ENCODE assay signal across 8 cellular contexts in the genomic region with DNA sequence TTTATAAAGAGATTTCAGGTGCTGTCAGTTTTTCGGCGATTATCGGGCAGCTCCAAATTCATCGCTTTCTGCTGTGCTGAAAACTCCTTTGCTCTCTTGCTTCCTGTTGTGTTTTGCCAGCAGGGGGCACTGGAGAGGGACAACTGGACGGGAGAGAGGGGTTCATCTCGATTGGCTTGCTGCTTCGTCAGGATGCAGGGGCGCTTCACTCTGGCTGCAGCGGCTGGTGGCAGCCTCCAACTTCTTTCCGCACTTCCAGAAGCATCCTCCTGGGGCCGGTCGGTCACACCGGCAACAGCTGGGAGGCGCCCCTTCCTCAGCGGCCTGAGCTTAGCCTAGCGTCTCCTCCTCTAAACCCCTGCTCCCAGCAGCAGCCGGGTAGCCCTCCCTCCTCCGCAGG. TPM values are rescaled to one million over a fixed set of nuclear protein-coding genes. Genes with fewer than 3 reads are reported as not detected.
DNase-seq lines count a peak whose midpoint lies in the region; ATAC-seq and TF ChIP-seq lines count a peak whose summit lies in the region.

No MANE protein-coding gene starts in this region.

- H3K4me1 ChIP-seq in HEK293 (ENCODE audit: control insufficient read depth, insufficient read depth, low read length) (peaks cover 3% of the 10 kb centered on the region), mesenchymal stem cell (ENCODE audit: control insufficient read depth, insufficient read depth, low read depth, low read length) (no peaks in the 10 kb centered on the region)

- H3K14ac ChIP-seq in mesenchymal stem cell (ENCODE audit: low read length in 2 of 2) = no peak overlapping the region

- POLR2A ChIA-PET in HEK293 (lab: Yijun Ruan, JAX) = no interaction called here
- POLR2A ChIA-PET in activated CD4-positive, alpha-beta T cell treated with anti-CD3 and anti-CD28 coated beads, Interleukin-2, amount 10 ng/mL, durations not matched to agents 7 days and 5 days (lab: Charles Lee) = no interaction called here

- H3K4me3 ChIP-seq in HEK293 (ENCODE audit: low read depth, low read length) = no peak overlapping the region
- peak overlapping the region in 53 of 59 donors; percentile 3 to 63 (median 39) for H3K4me3 ChIP-seq in dorsolateral prefrontal cortex
- peak overlapping the region; percentile 17 to 52 for H3K4me3 ChIP-seq in mesenchymal stem cell (ENCODE audit: insufficient read depth in 1 of 2, low read depth in 1 of 2, low read length in 2 of 2)

- CTCF ChIA-PET in HEK293 (lab: Yijun Ruan, JAX) = interaction anchor here (0.6 to 1.6 kb wide), 6 partner anchors 8 to 275 kb away, joined by 3 to 6 read pairs (median 4); no protein-coding TSS in a partner anchor
- CTCF ChIA-PET in activated CD4-positive, alpha-beta T cell treated with anti-CD3 and anti-CD28 coated beads, Interleukin-2, amount 10 ng/mL, durations not matched to agents 7 days and 5 days (lab: Charles Lee) = interaction anchor here (0.6 to 1.5 kb wide), 7 partner anchors 15 to 1005 kb away, joined by 3 to 5 read pairs (median 4); no protein-coding TSS in a partner anchor

- no peak overlapping the region for H2BK5ac ChIP-seq in mesenchymal stem cell (ENCODE audit: low read depth, low read length, poor library complexity, severe bottlenecking)

- H2BK12ac ChIP-seq in mesenchymal stem cell (ENCODE audit: low read length in 2 of 2) = no peak overlapping the region

- peak overlapping the region in 1 of 2 experiments; percentile 62 for H3K18ac ChIP-seq in mesenchymal stem cell (ENCODE audit: low read depth in 1 of 2, low read length in 2 of 2)

- H3K27ac ChIP-seq in HEK293 (ENCODE audit: extremely low read depth, low read depth, low read length) (no peak overlapping the region), dorsolateral prefrontal cortex (peak overlapping the region in 5 of 59 donors; percentile 1 to 38 (median 15)), mesenchymal stem cell (ENCODE audit: low read length, poor library complexity, severe bottlenecking) (no peak overlapping the region)

- no peaks in the 10 kb centered on the region for H3K27me3 Mint-ChIP-seq in activated CD4-positive, alpha-beta T cell treated with anti-CD3 and anti-CD28 coated beads, Interleukin-2, amount 10 ng/mL, durations not matched to agents 7 days and 5 days

- no peak overlapping the region for H4K8ac ChIP-seq in mesenchymal stem cell (ENCODE audit: low read length)

- peaks cover 31% of the 10 kb centered on the region for H3K4me1 Mint-ChIP-seq in activated CD4-positive, alpha-beta T cell treated with anti-CD3 and anti-CD28 coated beads, Interleukin-2, amount 10 ng/mL, durations not matched to agents 7 days and 5 days

- H3K27ac Mint-ChIP-seq in activated CD4-positive, alpha-beta T cell treated with anti-CD3 and anti-CD28 coated beads, Interleukin-2, amount 10 ng/mL, durations not matched to agents 7 days and 5 days = peak overlapping the region; percentile 13

- no peak overlapping the region for H3K4me2 ChIP-seq in mesenchymal stem cell (ENCODE audit: low read length, poor library complexity, severe bottlenecking)

- no peak overlapping the region for H2BK15ac ChIP-seq in mesenchymal stem cell (ENCODE audit: low read depth, poor library complexity, severe bottlenecking)

- H3K27me3 ChIP-seq in dorsolateral prefrontal cortex (peaks cover 0 to 36% (median 3%) of the 10 kb centered on the region in 45 donors), mesenchymal stem cell (ENCODE audit: control insufficient read depth in 1 of 2, insufficient read depth in 1 of 2, low read length in 2 of 2) (no peaks in the 10 kb centered on the region)

- peak; percentile 71 for TF ChIP-seq CTCF in AG09319 (IDR thresholded peaks at IDR 0.05; ENCODE audit: low read depth, low read length)
- TF ChIP-seq CTCF in HEK293 (tag by site-specific recombination; IDR thresholded peaks at IDR 0.05) = 0 out of 2 replicates have a peak, but pooled peaks have one; percentile 41
- peak in 55 of 56 donors; percentile 29 to 73 (median 59) for TF ChIP-seq CTCF in dorsolateral prefrontal cortex (IDR thresholded peaks at IDR 0.05 in 54 of 56, conservative IDR thresholded peaks at IDR 0.05 in 2 of 56; ENCODE audit: low read depth in 1 of 56, partially characterized antibody in 56 of 56)

- H2AK5ac ChIP-seq in mesenchymal stem cell (ENCODE audit: low read length, severe bottlenecking) = no peak overlapping the region

- DNase-seq in AG09319 (ENCODE audit: extremely low read depth, low read depth) (peak; percentile 7), dorsolateral prefrontal cortex (peak in 9 of 10 donors; percentile 12 to 77 (median 64)), mesenchymal stem cell (peak; percentile 26), NCI-H446 treated with DMSO at 0.1 percent for 48 hours (lab: John Stamatoyannopoulos, UW) (no peak)
- peak; percentile 75 for DNase-seq in activated CD4-positive, alpha-beta T cell treated with anti-CD3 and anti-CD28 coated beads, Interleukin-2, amount 10 ng/mL, durations not matched to agents 7 days and 5 days
- peak; percentile 43 for DNase-seq in stimulated activated CD8-positive, alpha-beta memory T cell treated with anti-CD3 and anti-CD28 coated beads, Interleukin-12 subunit alpha, Interleukin-12 subunit beta, amount 100 ng/mL, for 4 hours (ENCODE audit: low read depth)

- H2AFZ ChIP-seq in mesenchymal stem cell (ENCODE audit: low read depth, low read length) = no peak overlapping the region

- H3K9ac ChIP-seq in mesenchymal stem cell (ENCODE audit: low read length) = peak overlapping the region; percentile 68

- no peaks in the 10 kb centered on the region for H3K9me3 ChIP-seq in HEK293 (ENCODE audit: control insufficient read depth, insufficient read depth, low read depth, low read length)
- H3K9me3 ChIP-seq in mesenchymal stem cell (ENCODE audit: control insufficient read depth, low read length) = no peaks in the 10 kb centered on the region

- H3K36me3 ChIP-seq in HEK293 (ENCODE audit: control insufficient read depth in 2 of 2, insufficient read depth in 1 of 2, low read length in 2 of 2) = no peaks in the 10 kb centered on the region
- H3K36me3 ChIP-seq in mesenchymal stem cell (ENCODE audit: control insufficient read depth in 1 of 2, insufficient read depth in 2 of 2, low read depth in 1 of 2, low read length in 2 of 2) = no peaks in the 10 kb centered on the region

- H3K9me3 Mint-ChIP-seq in activated CD4-positive, alpha-beta T cell treated with anti-CD3 and anti-CD28 coated beads, Interleukin-2, amount 10 ng/mL, durations not matched to agents 7 days and 5 days = no peaks in the 10 kb centered on the region

- no peaks in the 10 kb centered on the region for H3K36me3 Mint-ChIP-seq in activated CD4-positive, alpha-beta T cell treated with anti-CD3 and anti-CD28 coated beads, Interleukin-2, amount 10 ng/mL, durations not matched to agents 7 days and 5 days (ENCODE audit: low read depth)

- 26% methylated on average over 18 of the region's 18 CpGs for WGBS in mesenchymal stem cell

- no peak overlapping the region for H2BK120ac ChIP-seq in mesenchymal stem cell (ENCODE audit: low read depth, low read length)

- no peak overlapping the region for H4K91ac ChIP-seq in mesenchymal stem cell (ENCODE audit: low read length)

- no peak for ATAC-seq in HG03175 (IDR thresholded peaks at IDR 0.05; ENCODE audit: unreplicated experiment)

- no peaks in the 10 kb centered on the region for H3K79me1 ChIP-seq in mesenchymal stem cell (replicated peaks; ENCODE audit: low read length, poor library complexity, severe bottlenecking)

- no peak overlapping the region for H3K4ac ChIP-seq in mesenchymal stem cell (ENCODE audit: low read depth in 1 of 2, low read length in 2 of 2)

- intact Hi-C loops in dorsolateral prefrontal cortex (cut with DNase I) = no loop called here

- peak overlapping the region; percentile 62 for H3K4me3 Mint-ChIP-seq in activated CD4-positive, alpha-beta T cell treated with anti-CD3 and anti-CD28 coated beads, Interleukin-2, amount 10 ng/mL, durations not matched to agents 7 days and 5 days

- H3K23ac ChIP-seq in mesenchymal stem cell (ENCODE audit: low read length in 2 of 2) = no peak overlapping the region

TF ChIP-seq in HEK293, 187 proteins besides CTCF, POLR2A, EP300 and RAD21 (continues in another document):
- no peak for TF ChIP-seq TCF7L2 (IDR thresholded peaks at IDR 0.05; ENCODE audit: borderline replicate concordance, low read depth, low read length)
- TF ChIP-seq, protein P1, sequence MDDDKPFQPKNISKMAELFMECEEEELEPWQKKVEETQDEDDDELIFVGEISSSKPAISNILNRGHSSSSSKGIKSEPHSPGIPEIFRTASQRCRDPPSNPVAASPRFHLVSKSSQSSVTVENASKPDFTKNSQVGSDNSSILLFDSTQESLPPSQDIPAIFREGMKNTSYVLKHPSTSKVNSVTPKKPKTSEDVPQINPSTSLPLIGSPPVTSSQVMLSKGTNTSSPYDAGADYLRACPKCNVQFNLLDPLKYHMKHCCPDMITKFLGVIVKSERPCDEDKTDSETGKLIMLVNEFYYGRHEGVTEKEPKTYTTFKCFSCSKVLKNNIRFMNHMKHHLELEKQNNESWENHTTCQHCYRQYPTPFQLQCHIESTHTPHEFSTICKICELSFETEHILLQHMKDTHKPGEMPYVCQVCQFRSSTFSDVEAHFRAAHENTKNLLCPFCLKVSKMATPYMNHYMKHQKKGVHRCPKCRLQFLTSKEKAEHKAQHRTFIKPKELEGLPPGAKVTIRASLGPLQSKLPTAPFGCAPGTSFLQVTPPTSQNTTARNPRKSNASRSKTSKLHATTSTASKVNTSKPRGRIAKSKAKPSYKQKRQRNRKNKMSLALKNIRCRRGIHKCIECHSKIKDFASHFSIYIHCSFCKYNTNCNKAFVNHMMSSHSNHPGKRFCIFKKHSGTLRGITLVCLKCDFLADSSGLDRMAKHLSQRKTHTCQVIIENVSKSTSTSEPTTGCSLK (tag by site-specific recombination; IDR thresholded peaks at IDR 0.05) = no peak
- no peak for TF ChIP-seq GFI1B (tag by site-specific recombination; IDR thresholded peaks at IDR 0.05)
- TF ChIP-seq ZNF221 (tag by site-specific recombination; IDR thresholded peaks at IDR 0.05; ENCODE audit: borderline replicate concordance) = no peak
- TF ChIP-seq OSR2 (tag by site-specific recombination; IDR thresholded peaks at IDR 0.05) = no peak
- TF ChIP-seq HOXD13 (CRISPR knock-in tag; IDR thresholded peaks at IDR 0.05; ENCODE audit: borderline replicate concordance) = no peak
- TF ChIP-seq ZNF548 (tag by site-specific recombination; IDR thresholded peaks at IDR 0.05) = no peak

RNA-seq across cellular contexts. Expression of a gene that starts 29.5 kb away (rescaled TPM):
- total RNA-seq in activated CD4-positive, alpha-beta T cell treated with anti-CD3 and anti-CD28 coated beads, Interleukin-2, amount 10 ng/mL, durations not matched to agents 7 days and 5 days = 10 to 100 TPM; 73.5 to 74.5 TPM
- total RNA-seq in dorsolateral prefrontal cortex = 10 to 100 TPM; 20.2 to 55.4 (median 32.7) TPM
- polyA plus RNA-seq in mesenchymal stem cell (2013, experiment 1 of 2) = 24.0 TPM
- 24.4 TPM for polyA plus RNA-seq in mesenchymal stem cell (2013, experiment 2 of 2)
